Comparison of ENCODE assay signal across 11 cellular contexts in the genomic region with DNA sequence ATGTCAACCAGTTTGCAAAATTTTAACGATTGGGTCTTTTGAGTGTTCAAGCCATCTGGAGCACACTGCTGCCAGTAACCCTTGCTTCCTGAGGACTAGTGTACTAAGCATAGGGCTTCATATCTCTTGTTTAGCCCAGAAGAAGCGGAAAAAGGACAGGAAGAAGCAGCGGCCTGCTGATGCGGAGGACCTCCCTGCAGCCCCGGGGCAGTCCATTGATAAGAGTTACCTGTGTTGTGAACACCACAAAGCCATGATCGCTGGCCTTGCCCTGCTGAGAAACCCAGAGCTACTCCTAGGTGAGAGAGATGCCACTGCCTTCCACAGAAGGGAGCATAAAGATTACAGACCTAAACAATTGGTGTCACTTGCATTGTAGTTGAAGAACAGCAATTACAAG.
"Had no signal": no experiment of that assay in that cellular context is flagged by ENCODE, and none has a peak within 500 bp of the region (broad histone marks: within the 10 kb centered on the region; RNA-seq: fewer than 3 reads in every experiment).

No MANE protein-coding gene starts in this region.

- H3K9ac ChIP-seq: GM23248 had no signal

- H3K4me1 Mint-ChIP-seq: GM23338, H9 had no signal

- H3K9me3 Mint-ChIP-seq: GM23338, H9, HFFc6 had no signal

- FAIRE-seq: H1, H54 had no signal

- H3K4me1 ChIP-seq: HAP-1 had no signal

- H2AFZ ChIP-seq: GM23248, GM23338 had no signal

- H3K27ac Mint-ChIP-seq: GM23338, H9, HFFc6 had no signal

- ATAC-seq: GM23338, HCT116 had no signal

- H3K27ac ChIP-seq: GM23248 had no signal

- H3K4me2 ChIP-seq: GM23338 had no signal

- DNase-seq: GM23248, GOT3, H7, H9, HCEC 1CT, HFFc6 had no signal

- H3K4me3 ChIP-seq: GM23248, GM23338, HAP-1 had no signal

- H3K9me3 ChIP-seq: HAP-1 had no signal

- H3K4me3 Mint-ChIP-seq: GM23338, H9, HFFc6 had no signal
